Comparison of ENCODE assay signal across 1 cellular context in the genomic region with DNA sequence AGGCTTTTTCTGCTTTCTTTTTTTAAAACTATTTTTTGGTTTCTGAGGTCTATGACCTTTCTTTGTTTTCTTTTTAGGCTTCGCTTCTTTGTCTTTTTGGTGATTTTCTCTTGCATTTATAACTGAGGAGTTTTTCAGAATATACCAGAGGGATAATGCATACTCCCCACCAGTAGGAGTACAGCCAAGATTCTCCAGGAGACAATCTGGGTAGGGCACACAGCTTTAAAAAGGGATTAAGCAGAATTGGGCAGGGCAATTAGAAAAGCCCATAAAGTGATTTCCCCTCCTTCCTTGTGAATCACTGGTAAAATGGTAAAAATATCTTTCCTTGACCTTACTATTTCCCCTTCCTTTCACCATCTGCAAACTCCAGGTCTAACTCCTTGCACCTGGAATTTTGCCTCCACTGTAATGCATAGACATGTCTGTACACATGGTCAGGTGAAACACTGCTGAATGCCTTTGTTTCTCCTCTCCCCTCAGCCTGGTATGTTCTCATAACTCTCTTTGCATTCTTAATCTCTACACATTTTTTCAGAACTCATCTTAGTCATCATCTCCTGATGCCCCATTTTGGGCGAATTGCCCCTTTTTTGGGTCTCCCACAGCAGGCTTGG.
TF ChIP-seq lines count a peak whose summit lies in the region.

No MANE protein-coding gene starts in this region.

TF ChIP-seq in GM23338, 12 proteins besides CTCF, POLR2A, EP300 and RAD21:
- TF ChIP-seq STAT1 (IDR thresholded peaks at IDR 0.05; ENCODE audit: unreplicated experiment) (no peak), POLR2AphosphoS5 (IDR thresholded peaks at IDR 0.05; ENCODE audit: low read depth) (no peak), ZNF331 (CRISPR knock-in tag; IDR thresholded peaks at IDR 0.05; ENCODE audit: low read depth) (no peak), JUNB (IDR thresholded peaks at IDR 0.05; ENCODE audit: unreplicated experiment) (no peak), EZH2phosphoT487 (IDR thresholded peaks at IDR 0.05; ENCODE audit: unreplicated experiment) (no peak), ETS1 (IDR thresholded peaks at IDR 0.05) (no peak), CREB1 (CRISPR knock-in tag; IDR thresholded peaks at IDR 0.05; ENCODE audit: low read depth) (no peak), NANOG (IDR thresholded peaks at IDR 0.05; ENCODE audit: borderline replicate concordance) (no peak)
- TF ChIP-seq, protein P1, sequence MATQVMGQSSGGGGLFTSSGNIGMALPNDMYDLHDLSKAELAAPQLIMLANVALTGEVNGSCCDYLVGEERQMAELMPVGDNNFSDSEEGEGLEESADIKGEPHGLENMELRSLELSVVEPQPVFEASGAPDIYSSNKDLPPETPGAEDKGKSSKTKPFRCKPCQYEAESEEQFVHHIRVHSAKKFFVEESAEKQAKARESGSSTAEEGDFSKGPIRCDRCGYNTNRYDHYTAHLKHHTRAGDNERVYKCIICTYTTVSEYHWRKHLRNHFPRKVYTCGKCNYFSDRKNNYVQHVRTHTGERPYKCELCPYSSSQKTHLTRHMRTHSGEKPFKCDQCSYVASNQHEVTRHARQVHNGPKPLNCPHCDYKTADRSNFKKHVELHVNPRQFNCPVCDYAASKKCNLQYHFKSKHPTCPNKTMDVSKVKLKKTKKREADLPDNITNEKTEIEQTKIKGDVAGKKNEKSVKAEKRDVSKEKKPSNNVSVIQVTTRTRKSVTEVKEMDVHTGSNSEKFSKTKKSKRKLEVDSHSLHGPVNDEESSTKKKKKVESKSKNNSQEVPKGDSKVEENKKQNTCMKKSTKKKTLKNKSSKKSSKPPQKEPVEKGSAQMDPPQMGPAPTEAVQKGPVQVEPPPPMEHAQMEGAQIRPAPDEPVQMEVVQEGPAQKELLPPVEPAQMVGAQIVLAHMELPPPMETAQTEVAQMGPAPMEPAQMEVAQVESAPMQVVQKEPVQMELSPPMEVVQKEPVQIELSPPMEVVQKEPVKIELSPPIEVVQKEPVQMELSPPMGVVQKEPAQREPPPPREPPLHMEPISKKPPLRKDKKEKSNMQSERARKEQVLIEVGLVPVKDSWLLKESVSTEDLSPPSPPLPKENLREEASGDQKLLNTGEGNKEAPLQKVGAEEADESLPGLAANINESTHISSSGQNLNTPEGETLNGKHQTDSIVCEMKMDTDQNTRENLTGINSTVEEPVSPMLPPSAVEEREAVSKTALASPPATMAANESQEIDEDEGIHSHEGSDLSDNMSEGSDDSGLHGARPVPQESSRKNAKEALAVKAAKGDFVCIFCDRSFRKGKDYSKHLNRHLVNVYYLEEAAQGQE (IDR thresholded peaks at IDR 0.05; ENCODE audit: unreplicated experiment): no peak
